ENCODE assay signal across 10 cellular contexts in the genomic region with DNA sequence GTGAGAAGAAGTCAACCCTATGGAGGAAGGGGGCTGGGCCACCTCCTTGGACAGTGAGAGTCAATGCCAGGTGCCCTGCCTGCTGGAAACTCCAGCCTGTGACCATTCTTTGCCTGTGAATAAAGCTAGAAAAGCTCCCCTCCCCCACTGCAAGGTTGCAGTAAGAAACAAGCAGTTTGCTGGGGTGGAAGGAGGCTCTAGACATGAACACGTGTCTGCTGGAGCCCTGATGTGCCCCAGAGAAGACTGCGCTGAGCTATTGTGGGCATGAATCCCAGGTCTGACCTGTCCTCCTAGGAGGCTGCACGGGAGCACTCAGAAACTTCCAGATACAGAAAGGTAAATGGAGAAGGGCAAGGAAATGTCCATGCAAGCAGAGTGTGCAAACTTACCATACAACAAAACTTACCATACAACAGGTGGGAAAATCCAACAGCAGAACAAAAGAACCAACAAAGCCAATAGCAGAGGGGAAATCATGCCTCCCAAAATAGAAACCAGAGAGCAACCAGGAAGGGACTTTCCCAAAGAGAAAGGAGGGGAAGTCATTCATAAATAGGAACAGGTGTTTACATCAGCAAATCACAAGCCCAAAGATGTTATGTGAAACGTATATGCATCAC.
A peak's percentile ranks its signal among the peaks of the same experiment; 100 is the strongest.
DNase-seq lines count a peak whose midpoint lies in the region; ATAC-seq lines count a peak whose summit lies in the region.
"Had no signal": no experiment of that assay in that cellular context is flagged by ENCODE, and none has a peak within 500 bp of the region (broad histone marks: within the 10 kb centered on the region; RNA-seq: fewer than 3 reads in every experiment).

No MANE protein-coding gene starts in this region.

- WGBS in right cardiac atrium: 64% methylated on average over 4 of the region's 4 CpGs

- no peaks in the 10 kb centered on the region for H3K27me3 ChIP-seq in right cardiac atrium (ENCODE audit: control insufficient read depth, insufficient read depth)

- no peaks in the 10 kb centered on the region for H3K9me3 ChIP-seq in right cardiac atrium (ENCODE audit: control insufficient read depth, low read length)

- peak; percentile 59 for ATAC-seq in GM18498 (IDR thresholded peaks at IDR 0.05; ENCODE audit: unreplicated experiment)
- peak; percentile 65 for ATAC-seq in GM19467 (IDR thresholded peaks at IDR 0.05; ENCODE audit: unreplicated experiment)
- peak; percentile 87 for ATAC-seq in HG03108 (IDR thresholded peaks at IDR 0.05; ENCODE audit: unreplicated experiment)
- ATAC-seq in effector memory CD8-positive, alpha-beta T cell (replicated peaks): no peak
- no peak for ATAC-seq in right cardiac atrium

- DNase-seq in effector memory CD8-positive, alpha-beta T cell: no peak
- DNase-seq in ureter (ENCODE audit: low spot score) (no peak), NCI-H510A treated with DMSO at 0.1 percent for 48 hours (lab: John Stamatoyannopoulos, UW) (no peak), epidermal melanocyte (ENCODE audit: insufficient read length, low spot score) (no peak), right cardiac atrium (no peak)
- DNase-seq: activated CD8-positive, alpha-beta memory T cell treated with anti-CD3 and anti-CD28 coated beads, Interleukin-2, amount 50 U/mL, for 4 hours had no signal

- H3K4me3 Mint-ChIP-seq in effector memory CD8-positive, alpha-beta T cell: no peak overlapping the region

- H3K36me3 Mint-ChIP-seq in effector memory CD8-positive, alpha-beta T cell (ENCODE audit: insufficient read depth): peaks cover 3% of the 10 kb centered on the region
- H3K36me3 Mint-ChIP-seq: IgD-negative memory B cell had no signal

- peaks cover 5 to 8% of the 10 kb centered on the region in 2 donors for H3K4me1 Mint-ChIP-seq in effector memory CD8-positive, alpha-beta T cell (ENCODE audit: low read depth in 2 of 2)

- no peak overlapping the region for H3K4me3 ChIP-seq in right cardiac atrium (ENCODE audit: low read length)

- no peak overlapping the region for H3K27ac ChIP-seq in right cardiac atrium (ENCODE audit: low read length)

- H3K27ac Mint-ChIP-seq in effector memory CD8-positive, alpha-beta T cell: peak overlapping the region; percentile 62

- H3K9me3 Mint-ChIP-seq in effector memory CD8-positive, alpha-beta T cell: peaks cover 0 to 2% of the 10 kb centered on the region in 2 donors

- no peaks in the 10 kb centered on the region for H3K4me1 ChIP-seq in right cardiac atrium (ENCODE audit: control insufficient read depth, insufficient read depth, low read length)

- intact Hi-C loops in right cardiac atrium (cut with DNase I): no loop called here

- peaks cover 5 to 33% of the 10 kb centered on the region in 2 donors for H3K27me3 Mint-ChIP-seq in effector memory CD8-positive, alpha-beta T cell
- H3K27me3 Mint-ChIP-seq: IgD-negative memory B cell had no signal

Comparison
In these comparisons a context has a peak if more than half of its experiments do, and no peak if none do; other contexts are left out.
1. ATAC-seq: peak in GM18498 (single experiment), GM19467 (single experiment) and HG03108 (single experiment); none in effector memory CD8-positive, alpha-beta T cell (single experiment) and right cardiac atrium (0 of 2).